In genomic region chr11:104799251-104799650, GRCh38 we compare ENCODE assay signal across 10 cellular contexts.
A peak's percentile ranks its signal among the peaks of the same experiment; 100 is the strongest.
DNase-seq lines count a peak whose midpoint lies in the region; ATAC-seq and TF ChIP-seq lines count a peak whose summit lies in the region.
"Had no signal": no experiment of that assay in that cellular context is flagged by ENCODE, and none has a peak within 500 bp of the region (broad histone marks: within the 10 kb centered on the region; RNA-seq: fewer than 3 reads in every experiment).

No MANE protein-coding gene starts in this region.

- no peak for TF ChIP-seq CTCF in MM.1S (IDR thresholded peaks at IDR 0.05; ENCODE audit: low read length)

- peak overlapping the region; percentile 81 for H3K27ac Mint-ChIP-seq in activated CD4-positive, alpha-beta T cell treated with anti-CD3 and anti-CD28 coated beads, Interleukin-2, amount 10 ng/mL, durations not matched to agents 24 days and 14 days

- DNase-seq in activated CD4-positive, alpha-beta T cell treated with anti-CD3 and anti-CD28 coated beads, Interleukin-2, amount 10 ng/mL, durations not matched to agents 24 days and 14 days: no peak
- no peak for DNase-seq in activated CD4-positive, alpha-beta T cell treated with anti-CD3 and anti-CD28 coated beads, Interleukin-2, amount 50 U/mL, for 1 hour
- DNase-seq in MM.1S (peak; percentile 75), posterior vena cava (ENCODE audit: low spot score) (no peak), D341Med (ENCODE audit: low spot score) (no peak), AG08396 (ENCODE audit: low spot score) (no peak)
- DNase-seq: activated CD4-positive, alpha-beta T cell treated with anti-CD3 and anti-CD28 coated beads for 1 hour; NCI-H446 had no signal

- peaks cover 15% of the 10 kb centered on the region for H3K4me1 ChIP-seq in MM.1S (ENCODE audit: low read length)
- H3K4me1 ChIP-seq in rectal smooth muscle tissue (ENCODE audit: control insufficient read depth, insufficient read depth, low read length): no peaks in the 10 kb centered on the region

- no peaks in the 10 kb centered on the region for H3K9me2 ChIP-seq in MM.1S (replicated peaks; ENCODE audit: insufficient read depth, low read length)

- peaks cover 12% of the 10 kb centered on the region for H3K9me3 Mint-ChIP-seq in activated CD4-positive, alpha-beta T cell treated with anti-CD3 and anti-CD28 coated beads, Interleukin-2, amount 10 ng/mL, durations not matched to agents 24 days and 14 days

- no peaks in the 10 kb centered on the region for H4K20me1 ChIP-seq in MM.1S (ENCODE audit: insufficient read depth, low read length)

- H3K36me3 ChIP-seq in MM.1S (replicated peaks; ENCODE audit: insufficient read depth, low read length): no peaks in the 10 kb centered on the region
- no peaks in the 10 kb centered on the region for H3K36me3 ChIP-seq in rectal smooth muscle tissue (ENCODE audit: control insufficient read depth, insufficient read depth, low read length)

- H3K4me3 Mint-ChIP-seq in activated CD4-positive, alpha-beta T cell treated with anti-CD3 and anti-CD28 coated beads, Interleukin-2, amount 10 ng/mL, durations not matched to agents 24 days and 14 days: peak overlapping the region; percentile 69

- H3K79me2 ChIP-seq in MM.1S (ENCODE audit: low read length): no peaks in the 10 kb centered on the region

- peak overlapping the region; percentile 30; the same call in 1 of the 2 replicates for H2AFZ ChIP-seq in MM.1S (ENCODE audit: low read length)

- peaks cover 28% of the 10 kb centered on the region for H3K4me1 Mint-ChIP-seq in activated CD4-positive, alpha-beta T cell treated with anti-CD3 and anti-CD28 coated beads, Interleukin-2, amount 10 ng/mL, durations not matched to agents 24 days and 14 days

- intact Hi-C loops in activated CD4-positive, alpha-beta T cell treated with anti-CD3 and anti-CD28 coated beads, Interleukin-2, amount 10 ng/mL, durations not matched to agents 24 days and 14 days (cut with micrococcal nuclease): loop anchor here (10.0 kb wide), 1 partner anchor 94 kb away; no protein-coding TSS in a partner anchor
- intact Hi-C loops in posterior vena cava (cut with DNase I): no loop called here

- H3K27ac ChIP-seq in MM.1S (ENCODE audit: low read length): peak overlapping the region; percentile 29; the same call in 1 of the 2 replicates
- no peak overlapping the region for H3K27ac ChIP-seq in rectal smooth muscle tissue (ENCODE audit: low read depth, low read length)

- H3K36me3 Mint-ChIP-seq in activated CD4-positive, alpha-beta T cell treated with anti-CD3 and anti-CD28 coated beads, Interleukin-2, amount 10 ng/mL, durations not matched to agents 24 days and 14 days (ENCODE audit: low read depth): peaks cover 2% of the 10 kb centered on the region

- peak; percentile 91 for ATAC-seq in HG02678 (IDR thresholded peaks at IDR 0.05; ENCODE audit: unreplicated experiment)

- H3K4me2 ChIP-seq in MM.1S (ENCODE audit: low read depth, low read length): peak overlapping the region; percentile 61

- H3K4me3 ChIP-seq in MM.1S (ENCODE audit: low read length): peak overlapping the region; percentile 46; the same call in 1 of the 2 replicates
- H3K4me3 ChIP-seq in rectal smooth muscle tissue (ENCODE audit: low read length): no peak overlapping the region

- H3K9me3 ChIP-seq in MM.1S (replicated peaks; ENCODE audit: insufficient read depth, low read length): no peaks in the 10 kb centered on the region

- H3K9ac ChIP-seq in MM.1S (ENCODE audit: low read length): no peak overlapping the region
- peak overlapping the region; percentile 2 for H3K9ac ChIP-seq in rectal smooth muscle tissue (ENCODE audit: low read length)

- no peaks in the 10 kb centered on the region for H3K27me3 Mint-ChIP-seq in activated CD4-positive, alpha-beta T cell treated with anti-CD3 and anti-CD28 coated beads, Interleukin-2, amount 10 ng/mL, durations not matched to agents 24 days and 14 days

- H3K27me3 ChIP-seq in MM.1S (replicated peaks; ENCODE audit: insufficient read depth, low read length) (no peaks in the 10 kb centered on the region), rectal smooth muscle tissue (ENCODE audit: control insufficient read depth, insufficient read depth, low read length) (no peaks in the 10 kb centered on the region)

- H3F3A ChIP-seq in MM.1S (ENCODE audit: insufficient read depth, low read length): no peaks in the 10 kb centered on the region; the same call in 1 of the 2 replicates
